Comparison of ENCODE assay signal across 8 cellular contexts in the genomic region with DNA sequence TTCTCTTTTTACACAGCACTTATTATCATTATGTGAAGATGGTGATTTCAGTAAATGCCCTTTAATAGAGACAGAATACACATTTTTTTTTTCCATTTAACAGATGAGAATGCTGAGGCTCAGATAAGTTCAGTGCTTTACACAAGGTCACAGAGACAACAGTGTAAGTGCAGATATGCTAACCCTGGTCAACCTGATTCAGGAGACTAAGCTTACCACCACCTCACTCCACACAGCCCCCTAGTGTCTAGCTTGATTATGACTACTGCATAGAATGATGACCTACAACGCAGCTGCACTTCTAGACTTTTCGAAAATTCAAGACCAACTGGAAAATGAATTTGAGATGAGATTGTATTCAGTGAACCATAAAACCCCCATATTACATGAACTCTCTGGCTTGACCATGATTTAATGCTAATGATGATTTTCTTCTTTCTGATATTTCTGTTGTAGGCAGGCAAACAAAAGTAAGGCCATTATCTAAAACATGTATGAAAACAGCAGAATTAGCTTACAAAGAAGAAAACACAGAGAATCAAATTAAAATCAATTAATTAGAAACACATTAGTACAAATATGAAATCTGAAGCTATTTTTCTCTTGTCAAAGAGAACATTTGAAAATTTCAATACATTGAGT.
A peak's percentile ranks its signal among the peaks of the same experiment; 100 is the strongest.
DNase-seq lines count a peak whose midpoint lies in the region; ATAC-seq and TF ChIP-seq lines count a peak whose summit lies in the region.

No MANE protein-coding gene starts in this region.

- H3K4me3 ChIP-seq in thoracic aorta, result no peak overlapping the region

- CTCF ChIA-PET in activated naive CD4-positive, alpha-beta T cell treated with anti-CD3 and anti-CD28 coated beads for 36 hours (lab: Charles Lee), result interaction anchor here (0.6 to 1.4 kb wide), 6 partner anchors 11 to 505 kb away, joined by 3 to 5 read pairs (median 4); no protein-coding TSS in a partner anchor

- TF ChIP-seq CTCF in endothelial cell (IDR thresholded peaks at IDR 0.05; ENCODE audit: unreplicated experiment) (peak; percentile 51), thoracic aorta (IDR thresholded peaks at IDR 0.05) (peak; percentile 10)

- H3K9me3 Mint-ChIP-seq in activated naive CD4-positive, alpha-beta T cell treated with anti-CD3 and anti-CD28 coated beads for 36 hours, result peaks cover under 1% of the 10 kb centered on the region
- H3K9me3 Mint-ChIP-seq in endothelial cell (ENCODE audit: unreplicated experiment), result no peaks in the 10 kb centered on the region

- no peaks in the 10 kb centered on the region for H3K4me1 ChIP-seq in thoracic aorta (ENCODE audit: control insufficient read depth in 1 of 2, low read depth in 2 of 2)

- H3K27me3 Mint-ChIP-seq in activated naive CD4-positive, alpha-beta T cell treated with anti-CD3 and anti-CD28 coated beads for 36 hours (ENCODE audit: low read depth), result peaks cover 3% of the 10 kb centered on the region
- H3K27me3 Mint-ChIP-seq in endothelial cell (ENCODE audit: unreplicated experiment), result no peaks in the 10 kb centered on the region

- H3K9me3 ChIP-seq in thoracic aorta, result no peaks in the 10 kb centered on the region

- intact Hi-C loops in activated naive CD4-positive, alpha-beta T cell treated with anti-CD3 and anti-CD28 coated beads for 36 hours (cut with micrococcal nuclease), result loop anchor here (2.0 to 5.0 kb wide), 3 partner anchors 103 to 847 kb away; a partner anchor contains a TSS

- peak; percentile 22 for DNase-seq in activated naive CD4-positive, alpha-beta T cell treated with anti-CD3 and anti-CD28 coated beads for 36 hours
- no peak for DNase-seq in activated naive CD4-positive, alpha-beta T cell treated with anti-CD3 and anti-CD28 coated beads, Interleukin-2, amount 50 U/mL, for 16 hours
- DNase-seq in KBM-7, result peak; percentile 51
- DNase-seq in endothelial cell (ENCODE audit: low spot score), result peak; percentile 23
- DNase-seq in thoracic aorta (ENCODE audit: low spot score), result no peak
- no peak for DNase-seq in DMS79 treated with DMSO at 0.1 percent for 48 hours (lab: John Stamatoyannopoulos, UW)
- no peak for DNase-seq in stimulated activated CD4-positive, alpha-beta T cell treated with anti-CD3 and anti-CD28 coated beads, Interleukin-2, amount 100 ng/mL, for 48 hours
- DNase-seq in NCI-H526 treated with DMSO at 0.1 percent for 48 hours (lab: John Stamatoyannopoulos, UW), result no peak

- H3K27ac Mint-ChIP-seq in activated naive CD4-positive, alpha-beta T cell treated with anti-CD3 and anti-CD28 coated beads for 36 hours, result no peak overlapping the region
- no peak overlapping the region for H3K27ac Mint-ChIP-seq in endothelial cell (ENCODE audit: unreplicated experiment)

- peaks cover 3% of the 10 kb centered on the region for H3K4me1 Mint-ChIP-seq in activated naive CD4-positive, alpha-beta T cell treated with anti-CD3 and anti-CD28 coated beads for 36 hours (ENCODE audit: low read depth)
- H3K4me1 Mint-ChIP-seq in endothelial cell (ENCODE audit: unreplicated experiment), result no peaks in the 10 kb centered on the region

- in situ Hi-C loops in KBM-7 (cut with MboI; ENCODE audit: low pct_unique_long_range_greater_than_20kb, low sequenced_read_pairs), result no loop called here

- H3K36me3 Mint-ChIP-seq in activated naive CD4-positive, alpha-beta T cell treated with anti-CD3 and anti-CD28 coated beads for 36 hours (ENCODE audit: low read depth), result no peaks in the 10 kb centered on the region
- H3K36me3 Mint-ChIP-seq in endothelial cell (ENCODE audit: low read depth, unreplicated experiment), result no peaks in the 10 kb centered on the region

- no peaks in the 10 kb centered on the region for H3K36me3 ChIP-seq in thoracic aorta

- ATAC-seq in thoracic aorta (ENCODE audit: insufficient number of reproducible peaks, low FRiP score, low read depth), result no peak

- no peak overlapping the region for H3K4me3 Mint-ChIP-seq in activated naive CD4-positive, alpha-beta T cell treated with anti-CD3 and anti-CD28 coated beads for 36 hours
- no peak overlapping the region for H3K4me3 Mint-ChIP-seq in endothelial cell (ENCODE audit: unreplicated experiment)

- H3K27ac ChIP-seq in thoracic aorta, result no peak overlapping the region

- H3K27me3 ChIP-seq in thoracic aorta (replicated peaks; ENCODE audit: insufficient read depth), result no peaks in the 10 kb centered on the region

Comparison
In these comparisons a context has a peak if more than half of its experiments do, and no peak if none do; other contexts are left out.
1. DNase-seq: peak in activated naive CD4-positive, alpha-beta T cell treated with anti-CD3 and anti-CD28 coated beads for 36 hours (single experiment), KBM-7 (single experiment) and endothelial cell (single experiment); none in activated naive CD4-positive, alpha-beta T cell treated with anti-CD3 and anti-CD28 coated beads, Interleukin-2, amount 50 U/mL, for 16 hours (single experiment), thoracic aorta (single experiment), DMS79 treated with DMSO at 0.1 percent for 48 hours (single experiment), stimulated activated CD4-positive, alpha-beta T cell treated with anti-CD3 and anti-CD28 coated beads, Interleukin-2, amount 100 ng/mL, for 48 hours (0 of 2) and NCI-H526 treated with DMSO at 0.1 percent for 48 hours (single experiment).